ENCODE assay signal across 11 cellular contexts in the genomic region with DNA sequence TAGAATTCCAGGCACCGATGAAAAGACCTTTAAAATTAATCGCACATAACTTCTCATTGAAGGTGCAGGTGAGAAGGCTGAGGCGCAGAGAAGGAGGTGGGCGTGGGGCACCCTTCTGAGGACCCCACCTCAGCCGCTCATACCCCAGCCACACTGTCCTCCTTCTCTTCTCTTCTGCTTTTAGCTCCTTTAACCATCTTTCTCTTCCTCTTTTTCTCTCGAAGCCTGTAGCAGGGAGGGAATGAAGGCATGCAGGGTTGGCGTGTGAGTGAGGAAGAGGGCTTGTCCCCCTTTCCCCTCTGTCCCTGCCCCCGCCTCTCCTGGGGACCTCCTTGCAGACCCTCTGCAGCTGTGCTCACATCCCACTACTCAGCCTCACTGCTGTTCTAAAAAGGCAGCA. TPM values are rescaled to one million over a fixed set of nuclear protein-coding genes. Genes with fewer than 3 reads are reported as not detected.
"Had no signal": no experiment of that assay in that cellular context is flagged by ENCODE, and none has a peak within 500 bp of the region (broad histone marks: within the 10 kb centered on the region; RNA-seq: fewer than 3 reads in every experiment).

No MANE protein-coding gene starts in this region.

- H3K27ac ChIP-seq: left ventricle myocardium inferior, transverse colon had no signal

- FAIRE-seq: astrocyte, small intestine, urothelium cell line had no signal

- H3K36me3 ChIP-seq: left ventricle myocardium inferior, transverse colon had no signal

- H3K9me3 ChIP-seq: left ventricle myocardium inferior, transverse colon had no signal

- H3K4me3 ChIP-seq: left ventricle myocardium inferior, transverse colon had no signal

RNA-seq across cellular contexts. Expression of a gene that starts 57.8 kb away (rescaled TPM):
- total RNA-seq: activated CD4-positive, alpha-beta T cell treated with anti-CD3 and anti-CD28 coated beads for 36 hours; activated CD8-positive, alpha-beta memory T cell treated with anti-CD3 and anti-CD28 coated beads for 36 hours; activated T-helper 2 cell treated with anti-CD3 and anti-CD28 coated beads, Interferon-gamma antibody, Interleukin-2, Interleukin-4, amounts not matched to agents 10 μg/mL and 5 μg/mL and 100 μg/mL, durations not matched to agents 14 hours and 24 hours and 36 hours; dermis blood vessel endothelial cell; endothelial cell of umbilical vein had no signal
- polyA plus RNA-seq: endothelial cell of umbilical vein; naive thymus-derived CD4-positive, alpha-beta T cell had no signal
